In genomic region chr5:133053463-133053862, GRCh38 we compare ENCODE assay signal across 9 cellular contexts. TPM values are rescaled to one million over a fixed set of nuclear protein-coding genes. Genes with fewer than 3 reads are reported as not detected.
DNase-seq lines count a peak whose midpoint lies in the region; ATAC-seq, FAIRE-seq and TF ChIP-seq lines count a peak whose summit lies in the region.
"Had no signal": no experiment of that assay in that cellular context is flagged by ENCODE, and none has a peak within 500 bp of the region (broad histone marks: within the 10 kb centered on the region; RNA-seq: fewer than 3 reads in every experiment).

No MANE protein-coding gene starts in this region.

- H3K4me1 Mint-ChIP-seq in brain = peaks cover 80% of the 10 kb centered on the region

- H3K9me3 ChIP-seq in A549 = no peaks in the 10 kb centered on the region
- H3K9me3 ChIP-seq in mesodermal cell (ENCODE audit: control insufficient read depth, low read length) = no peaks in the 10 kb centered on the region

- no peak for TF ChIP-seq POLR2A in A549 (IDR thresholded peaks at IDR 0.05; ENCODE audit: low read length)

- DNase-seq in A549 (ENCODE audit: low read depth in 1 of 2, low spot score in 1 of 2) = no peak
- no peak for DNase-seq in HFF-Myc (ENCODE audit: extremely low read depth, low read depth)
- DNase-seq in EL = no peak
- no peak for DNase-seq in LoVo (ENCODE audit: low spot score)
- no peak for DNase-seq in omental fat pad (ENCODE audit: low spot score)
- no peak for DNase-seq in DMS153 treated with DMSO at 0.1 percent for 48 hours (lab: John Stamatoyannopoulos, UW; ENCODE audit: unreplicated experiment)

- peaks cover 40% of the 10 kb centered on the region for H3K36me3 Mint-ChIP-seq in brain

- H3K4me1 ChIP-seq in A549 (peaks cover 61% of the 10 kb centered on the region), mesodermal cell (ENCODE audit: control insufficient read depth, insufficient read depth, low read length, poor library complexity, severe bottlenecking) (peaks cover 4% of the 10 kb centered on the region)

- POLR2A ChIA-PET in A549 (lab: Yijun Ruan, JAX) = no interaction called here

- H3K36me3 ChIP-seq in mesodermal cell (ENCODE audit: control insufficient read depth, insufficient read depth, low read length) = peaks cover 12% of the 10 kb centered on the region

- FAIRE-seq in A549 (lab: Jason Lieb, UNC) = no peak
- FAIRE-seq: colon had no signal

- H3K27ac Mint-ChIP-seq in brain = peak overlapping the region in 2 of 5 experiments; percentile 99 to 100

- no peak for TF ChIP-seq RAD21 in A549 (conservative IDR thresholded peaks at IDR 0.05 in 1 of 2, IDR thresholded peaks at IDR 0.05 in 1 of 2)

- no peak for TF ChIP-seq EP300 in A549 (IDR thresholded peaks at IDR 0.05)

- no peak for ATAC-seq in A549
- ATAC-seq in omental fat pad (ENCODE audit: low FRiP score) = no peak

- peak overlapping the region; percentile 95 for H3K4me3 ChIP-seq in A549
- peak overlapping the region; percentile 97 for H3K4me3 ChIP-seq in HFF-Myc (replicated peaks; ENCODE audit: low read depth, low read length)
- H3K4me3 ChIP-seq in mesodermal cell (ENCODE audit: extremely low read depth, insufficient read depth, low read length, poor library complexity, severe bottlenecking) = peak overlapping the region; percentile 97

- peaks cover 7% of the 10 kb centered on the region for H3K27me3 Mint-ChIP-seq in brain

- peak overlapping the region; percentile 88 for H3K4me2 ChIP-seq in A549

- WGBS in A549 (ENCODE audit: missing lambda C conversion rate) = 82% methylated on average over 17 of the region's 17 CpGs
- WGBS in mesodermal cell (ENCODE audit: insufficient coverage in 2 of 2), 2 experiments = 88 to 97% methylated on average over 15 to 17 of the region's 17 CpGs

- H3K4me3 Mint-ChIP-seq in brain = peak overlapping the region; percentile 86 to 97 (median 92)

- H3K27ac ChIP-seq in A549 (peak overlapping the region in 1 of 2 experiments; percentile 95; a peak in 3 of 6 replicates), mesodermal cell (ENCODE audit: low read depth, low read length, severe bottlenecking) (no peak overlapping the region)

- CTCF ChIA-PET in A549 (lab: Yijun Ruan, JAX) = interaction anchor here (1.0 to 1.2 kb wide), 2 partner anchors 28 to 91 kb away, joined by 3 to 4 read pairs; no protein-coding TSS in a partner anchor

- no peak for TF ChIP-seq CTCF in A549 (IDR thresholded peaks at IDR 0.05)
- no peak for TF ChIP-seq CTCF in HFF-Myc (IDR thresholded peaks at IDR 0.05; ENCODE audit: low read depth, low read length, missing control alignments)
- TF ChIP-seq CTCF in brain (conservative IDR thresholded peaks at IDR 0.05) = no peak
- TF ChIP-seq CTCF in omental fat pad (IDR thresholded peaks at IDR 0.05) = no peak

- H3K9me3 Mint-ChIP-seq in brain = peaks cover 0 to 7% (median 0%) of the 10 kb centered on the region in 5 experiments

TF ChIP-seq in A549, 52 proteins besides CTCF, POLR2A, EP300 and RAD21:
- TF ChIP-seq SREBF2 (IDR thresholded peaks at IDR 0.05) = no peak
- no peak for TF ChIP-seq TP53 (CRISPR knock-in tag; IDR thresholded peaks at IDR 0.05)
- no peak for TF ChIP-seq MAZ (IDR thresholded peaks at IDR 0.05; ENCODE audit: borderline replicate concordance, low read depth, low read length)
- TF ChIP-seq USF2 (IDR thresholded peaks at IDR 0.05) = no peak
- TF ChIP-seq FOSL2 (IDR thresholded peaks at IDR 0.05) = no peak
- no peak for TF ChIP-seq FOSL2 (CRISPR knock-in tag; IDR thresholded peaks at IDR 0.05)
- no peak for TF ChIP-seq HDAC2 (IDR thresholded peaks at IDR 0.05)
- no peak for TF ChIP-seq E2F6 (IDR thresholded peaks at IDR 0.05; ENCODE audit: borderline replicate concordance, low read depth)
- TF ChIP-seq TFCP2L1 (CRISPR knock-in tag; IDR thresholded peaks at IDR 0.05) = no peak

RNA-seq across cellular contexts. Expression of gene HSPA4, which starts 1.6 kb away (rescaled TPM):
- polyA plus RNA-seq in A549 (2011; rRNA removed) (110 and 166 TPM in 2 replicates), A549 (2017; fragmentation: RNase III; extraction: RNeasy Plus Mini Kit Qiagen cat#74134 plus additional on column Dnase treatment) (160 to 168 TPM (median 166 TPM) in 3 replicates), brain (ENCODE audit: insufficient read depth, low read depth, low replicate concordance) (41.9 TPM)
- polyA plus RNA-seq in A549 (2012; cell fraction: cytosol; rRNA removed) = 20.7 and 23.4 TPM in 2 replicates
- polyA plus RNA-seq in A549 (2012; cell fraction: nucleus; rRNA removed) = 15.8 and 18.8 TPM in 2 replicates
- polyA minus RNA-seq in A549 (2011; rRNA and poly(A)+ RNA removed) = 44.0 and 48.7 TPM in 2 replicates
- 160 TPM for polyA plus RNA-seq in mesodermal cell (2013, experiment 1 of 2)
- 196 TPM for polyA plus RNA-seq in mesodermal cell (2013, experiment 2 of 2)
- total RNA-seq in omental fat pad = 10 to 100 TPM; 43.3 to 81.7 (median 61.5) TPM

RNA-seq across cellular contexts. Expression of gene ZCCHC10, which starts 27.1 kb away (rescaled TPM):
- polyA plus RNA-seq in A549 (2011; rRNA removed) = 45.7 and 56.2 TPM in 2 replicates
- polyA plus RNA-seq in A549 (2012; cell fraction: cytosol; rRNA removed) = 47.2 and 48.7 TPM in 2 replicates
- polyA plus RNA-seq in A549 (2012; cell fraction: nucleus; rRNA removed) = 11.9 and 19.5 TPM in 2 replicates
- 27.1 to 28.3 TPM (median 28.3 TPM) in 3 replicates for polyA plus RNA-seq in A549 (2017; fragmentation: RNase III; extraction: RNeasy Plus Mini Kit Qiagen cat#74134 plus additional on column Dnase treatment)
- 16.9 and 19.7 TPM in 2 replicates for polyA minus RNA-seq in A549 (2011; rRNA and poly(A)+ RNA removed)
- 6.3 TPM for polyA plus RNA-seq in brain (ENCODE audit: insufficient read depth, low read depth, low replicate concordance)
- polyA plus RNA-seq in mesodermal cell (2013, experiment 1 of 2) = 19.2 TPM
- polyA plus RNA-seq in mesodermal cell (2013, experiment 2 of 2) = 26.3 TPM
- 10 to 100 TPM; 13.8 to 21.4 (median 16.9) TPM for total RNA-seq in omental fat pad
